In genomic region chr3:78344918-78345317, GRCh38 we compare ENCODE assay signal across 27 cellular contexts.
"Had no signal": no experiment of that assay in that cellular context is flagged by ENCODE, and none has a peak within 500 bp of the region (broad histone marks: within the 10 kb centered on the region; RNA-seq: fewer than 3 reads in every experiment).

No MANE protein-coding gene starts in this region.

- H3K27me3 ChIP-seq: esophagus squamous epithelium, heart right ventricle, left lung, spleen, testis, tibial artery had no signal

- H3K4me1 ChIP-seq: esophagus squamous epithelium, heart right ventricle, left lung, prostate gland, spleen, testis, tibial artery had no signal

- H3K27ac ChIP-seq: esophagus squamous epithelium, heart right ventricle, left lung, prostate gland, skin epidermis, spleen, testis, tibial artery had no signal

- H3K9me3 Mint-ChIP-seq: nephron, type B pancreatic cell had no signal

- H3K36me3 Mint-ChIP-seq: naive thymus-derived CD4-positive, alpha-beta T cell; stimulated activated memory B cell treated with anti-CD40 and anti-IgM and Interleukin-4, amounts not matched to agents 10 μg/mL and 1 μg/mL and 100 μg/mL, for 72 hours; type B pancreatic cell had no signal

- H3K36me3 ChIP-seq: esophagus squamous epithelium, heart right ventricle, left lung, prostate gland, spleen, tibial artery had no signal

- H3K4me3 ChIP-seq: esophagus squamous epithelium, heart right ventricle, left lung, prostate gland, skin epidermis, spleen, testis, tibial artery had no signal

- H3K27ac Mint-ChIP-seq: effector memory CD8-positive, alpha-beta T cell; naive thymus-derived CD4-positive, alpha-beta T cell; stimulated activated memory B cell treated with anti-CD40 and anti-IgM and Interleukin-4, amounts not matched to agents 10 μg/mL and 1 μg/mL and 100 μg/mL, for 72 hours; type B pancreatic cell had no signal

- FAIRE-seq: endometrium, kidney had no signal

- H3K9me3 ChIP-seq: esophagus squamous epithelium, heart right ventricle, left lung, prostate gland, testis, tibial artery had no signal

- H3K4me3 Mint-ChIP-seq: effector memory CD8-positive, alpha-beta T cell; naive thymus-derived CD4-positive, alpha-beta T cell; nephron; stimulated activated memory B cell treated with anti-CD40 and anti-IgM and Interleukin-4, amounts not matched to agents 10 μg/mL and 1 μg/mL and 100 μg/mL, for 72 hours; type B pancreatic cell had no signal

- H3K27me3 Mint-ChIP-seq: effector memory CD8-positive, alpha-beta T cell; naive thymus-derived CD4-positive, alpha-beta T cell; stimulated activated memory B cell treated with anti-CD40 and anti-IgM and Interleukin-4, amounts not matched to agents 10 μg/mL and 1 μg/mL and 100 μg/mL, for 72 hours had no signal

- H3K4me1 Mint-ChIP-seq: naive thymus-derived CD4-positive, alpha-beta T cell; nephron; stimulated activated memory B cell treated with anti-CD40 and anti-IgM and Interleukin-4, amounts not matched to agents 10 μg/mL and 1 μg/mL and 100 μg/mL, for 72 hours had no signal

- DNase-seq: cortex of kidney; effector memory CD8-positive, alpha-beta T cell; erythroblast; esophagus squamous epithelium; foreskin melanocyte; glutamatergic neuron; heart right ventricle; hippocampal formation; kidney; left lung; mesenchymal stem cell; midbrain; naive thymus-derived CD4-positive, alpha-beta T cell; nucleus accumbens; right cardiac atrium; spleen; stimulated activated CD4-positive, alpha-beta T cell treated with anti-CD3 and anti-CD28 coated beads, Interleukin-4, amount 100 ng/mL, for 4 hours; stimulated activated naive CD8-positive, alpha-beta T cell treated with anti-CD3 and anti-CD28 coated beads, Interleukin-15, Interleukin-2, amounts not matched to agents 100 U/mL and 50 U/mL, for 24 hours; substantia nigra; testis; tibial artery had no signal
